ENCODE assay signal across 8 cellular contexts in the genomic region with DNA sequence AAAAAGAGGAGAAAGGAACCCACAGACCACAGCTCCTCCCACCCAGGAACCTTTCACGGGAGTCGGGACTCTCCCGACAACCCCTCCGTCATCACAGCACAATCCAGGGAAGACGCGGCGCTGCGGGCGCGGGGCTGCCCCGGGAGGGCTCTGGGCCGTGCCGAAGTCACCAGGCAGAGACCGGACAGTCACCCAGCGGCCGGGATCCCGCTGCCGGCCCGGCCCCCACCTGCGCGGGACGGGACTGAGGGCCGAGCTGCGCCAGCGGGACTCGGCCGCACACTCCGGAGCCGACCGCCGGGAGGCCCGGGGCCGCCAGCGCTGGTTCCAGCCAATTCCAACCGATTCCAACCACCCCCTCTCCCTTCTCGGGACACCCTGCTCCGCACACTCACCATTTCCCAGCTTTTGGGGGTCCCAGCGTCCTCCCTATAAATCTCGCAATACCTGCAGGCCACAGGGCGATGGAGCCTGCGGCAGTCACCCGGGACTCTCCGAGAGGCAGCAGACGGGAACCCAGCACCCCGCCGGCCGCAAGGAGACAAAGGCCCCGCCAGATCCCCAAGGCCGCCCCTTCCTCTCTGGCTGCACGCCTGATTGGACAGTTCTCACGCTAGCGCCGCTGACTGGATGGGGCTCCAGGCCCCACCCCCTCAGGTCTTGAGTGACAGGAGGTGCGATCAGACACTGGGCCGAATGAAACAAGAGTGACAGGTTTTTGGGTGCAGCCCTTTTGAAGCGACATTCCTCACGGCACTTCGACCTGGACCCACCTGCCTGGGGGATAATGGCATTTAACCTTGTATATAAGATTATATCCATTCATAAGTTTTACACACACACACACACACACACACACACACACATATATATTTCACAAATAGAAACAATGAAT. TPM values are rescaled to one million over a fixed set of nuclear protein-coding genes. Genes with fewer than 3 reads are reported as not detected.
DNase-seq lines count a peak whose midpoint lies in the region; ATAC-seq and TF ChIP-seq lines count a peak whose summit lies in the region.

A gene (minus strand): TSS at position 547 of the 895 bp plus-strand sequence. CDS start 149 bp downstream, at position 398.

- H3K27me3 ChIP-seq in foreskin keratinocyte = no peaks in the 10 kb centered on the region

- H3K4me3 Mint-ChIP-seq in activated T-helper 17 cell treated with anti-CD3 and anti-CD28 coated beads, Interleukin-2, amount 50 U/mL, for 72 hours = peak within 1 kb of the TSS; percentile 68
- peak within 1 kb of the TSS; percentile 100 for H3K4me3 Mint-ChIP-seq in nephron progenitor cell

- TF ChIP-seq CTCF in foreskin keratinocyte (conservative IDR thresholded peaks at IDR 0.05) (no peak), nephron progenitor cell (IDR thresholded peaks at IDR 0.05) (no peak)

- no peaks in the 10 kb centered on the region for H3K4me1 Mint-ChIP-seq in activated T-helper 17 cell treated with anti-CD3 and anti-CD28 coated beads, Interleukin-2, amount 50 U/mL, for 72 hours
- peaks cover 6% of the 10 kb centered on the region for H3K4me1 Mint-ChIP-seq in nephron progenitor cell

- H3K27ac ChIP-seq in foreskin keratinocyte = peak within 1 kb of the TSS; percentile 28

- peaks cover 19% of the 10 kb centered on the region for H3K36me3 Mint-ChIP-seq in activated T-helper 17 cell treated with anti-CD3 and anti-CD28 coated beads, Interleukin-2, amount 50 U/mL, for 72 hours (ENCODE audit: low read depth)
- peaks cover 55% of the 10 kb centered on the region for H3K36me3 Mint-ChIP-seq in nephron progenitor cell (ENCODE audit: low read depth)

- peaks cover 22% of the 10 kb centered on the region for H3K27me3 Mint-ChIP-seq in activated T-helper 17 cell treated with anti-CD3 and anti-CD28 coated beads, Interleukin-2, amount 50 U/mL, for 72 hours
- H3K27me3 Mint-ChIP-seq in nephron progenitor cell (ENCODE audit: low read depth, poor library complexity) = peaks cover 9% of the 10 kb centered on the region

- H3K9me3 Mint-ChIP-seq in activated T-helper 17 cell treated with anti-CD3 and anti-CD28 coated beads, Interleukin-2, amount 50 U/mL, for 72 hours = peaks cover 10% of the 10 kb centered on the region
- H3K9me3 Mint-ChIP-seq in nephron progenitor cell = peaks cover 83% of the 10 kb centered on the region

- H3K4me1 ChIP-seq in foreskin keratinocyte = no peaks in the 10 kb centered on the region

- ATAC-seq in GM21360 (IDR thresholded peaks at IDR 0.05; ENCODE audit: unreplicated experiment) (peak; percentile 99), foreskin keratinocyte (peak; percentile 99)
- ATAC-seq in activated T-helper 17 cell treated with anti-CD3 and anti-CD28 coated beads, Interleukin-2, amount 50 U/mL, for 72 hours (replicated peaks) = peak; percentile 92

- H3K27ac Mint-ChIP-seq in activated T-helper 17 cell treated with anti-CD3 and anti-CD28 coated beads, Interleukin-2, amount 50 U/mL, for 72 hours = no peak within 1 kb of the TSS
- H3K27ac Mint-ChIP-seq in nephron progenitor cell = peak within 1 kb of the TSS; percentile 100

- DNase-seq in DMS 273 (lab: John Stamatoyannopoulos, UW; ENCODE audit: unreplicated experiment) = peak; percentile 99
- peak; percentile 81 for DNase-seq in HS-5 (ENCODE audit: low read depth)
- peak; percentile 99 for DNase-seq in OCI-M1 (lab: John Stamatoyannopoulos, UW)
- DNase-seq in foreskin keratinocyte = peak; percentile 88 to 93
- peak; percentile 91 for DNase-seq in nephron progenitor cell
- peak; percentile 91 for DNase-seq in stromal cell of bone marrow (ENCODE audit: low read depth)

RNA-seq across cellular contexts. Expression of the gene that starts here (rescaled TPM):
- under 1 TPM; 0.15 to 0.58 TPM for total RNA-seq in activated T-helper 17 cell treated with anti-CD3 and anti-CD28 coated beads, Interleukin-2, amount 50 U/mL, for 72 hours
- 4.3 and 6.2 TPM in 2 replicates for total RNA-seq in foreskin keratinocyte
- polyA plus RNA-seq in foreskin keratinocyte = 2.8 and 4.8 TPM in 2 replicates

Comparison
In these comparisons a context has a peak if more than half of its experiments do, and no peak if none do; other contexts are left out.
1. Peak in every context shown above with its lines: DNase-seq, ATAC-seq and H3K27ac ChIP-seq.
2. Peak in ATAC-seq in activated T-helper 17 cell treated with anti-CD3 and anti-CD28 coated beads, Interleukin-2, amount 50 U/mL, for 72 hours; RNA of the gene not detected or under 1 TPM.